In the genomic region with DNA sequence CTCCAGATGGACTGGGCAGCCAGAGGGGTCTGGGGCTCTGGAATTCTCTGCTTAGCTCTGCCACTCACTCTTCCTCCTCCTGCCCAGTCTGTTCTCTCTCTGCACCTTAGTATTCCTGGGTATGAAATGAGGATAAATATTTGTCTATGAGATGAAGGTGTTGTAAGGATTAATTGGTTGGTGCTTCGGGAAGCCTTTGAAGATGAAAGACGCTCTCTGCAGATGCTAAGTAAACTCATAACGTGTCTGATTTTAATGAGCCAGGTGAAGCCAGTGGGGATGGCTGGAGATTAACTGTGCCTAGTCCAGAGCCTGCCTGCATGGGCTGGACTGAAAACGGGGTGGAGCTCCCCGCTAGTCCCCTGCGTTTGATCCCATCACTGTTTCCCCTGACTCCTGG, we compare ENCODE assay signal across 30 cellular contexts. TPM values are rescaled to one million over a fixed set of nuclear protein-coding genes. Genes with fewer than 3 reads are reported as not detected.
"Had no signal": no experiment of that assay in that cellular context is flagged by ENCODE, and none has a peak within 500 bp of the region (broad histone marks: within the 10 kb centered on the region; RNA-seq: fewer than 3 reads in every experiment).

No MANE protein-coding gene starts in this region.

- H3K9me3 Mint-ChIP-seq: activated T-cell treated with anti-CD3 and anti-CD28 coated beads, Interleukin-2, amount 50 U/mL, for 4 hours had no signal

- H3K27ac ChIP-seq: KMS-11, Peyer's patch, RWPE1, SJCRH30 had no signal

- H3K4me3 Mint-ChIP-seq: activated CD8-positive, alpha-beta T cell treated with anti-CD3 and anti-CD28 coated beads, Interleukin-2, amount 10 ng/mL, durations not matched to agents 7 days and 5 days; activated naive CD4-positive, alpha-beta T cell treated with anti-CD3 and anti-CD28 coated beads for 36 hours; activated naive CD8-positive, alpha-beta T cell; activated T-cell treated with anti-CD3 and anti-CD28 coated beads, Interleukin-2, amount 50 U/mL, for 4 hours; brain; central memory CD8-positive, alpha-beta T cell; WTC11 had no signal

- H3K4me1 Mint-ChIP-seq: central memory CD8-positive, alpha-beta T cell had no signal

- DNase-seq: activated CD4-positive, alpha-beta T cell treated with anti-CD3 and anti-CD28 coated beads for 48 hours; activated CD4-positive, alpha-beta T cell treated with anti-CD3 and anti-CD28 coated beads, Interleukin-2, amount 50 U/mL, for 4 hours; activated CD4-positive, CD25-positive, alpha-beta regulatory T cell treated with anti-CD3 and anti-CD28 coated beads, Interleukin-2, amount 50 U/mL, for 72 hours; activated CD8-positive, alpha-beta T cell treated with anti-CD3 and anti-CD28 coated beads, Interleukin-2, amount 10 ng/mL, durations not matched to agents 7 days and 5 days; activated effector memory CD4-positive, alpha-beta T cell treated with anti-CD3 and anti-CD28 coated beads, Interleukin-2, amount 50 U/mL, for 16 hours; activated naive CD4-positive, alpha-beta T cell treated with anti-CD3 and anti-CD28 coated beads for 36 hours; activated T-cell treated with anti-CD3 and anti-CD28 coated beads, Interleukin-2, amount 50 U/mL, for 4 hours; amygdala; NCI-H1092; NCI-H1417; NCI-H1930; NCI-H2171; NCI-H2227 treated with DMSO at 0.1 percent for 48 hours; NCI-H446 treated with DMSO at 0.1 percent for 48 hours; NCI-H526 treated with DMSO at 0.1 percent for 48 hours; NK-92 treated with Interleukin-12 subunit alpha and Interleukin-12 subunit beta, amount 100 ng/mL, for 24 hours; OCI-M1; Peyer's patch; Right ventricle myocardium superior; SJCRH30; SK-N-SH; T-helper 1 cell had no signal

- H3K4me3 ChIP-seq: Peyer's patch, SJCRH30 had no signal

- H3K9me3 ChIP-seq: Peyer's patch, SJCRH30, SK-N-SH had no signal

- H3K36me3 ChIP-seq: Peyer's patch, SJCRH30 had no signal

- H3K27me3 ChIP-seq: Peyer's patch, SJCRH30 had no signal

- H3K9ac ChIP-seq: KMS-11, SK-N-SH had no signal

- ATAC-seq: activated CD8-positive, alpha-beta T cell treated with anti-CD3 and anti-CD28 coated beads, Interleukin-2, amount 10 ng/mL, durations not matched to agents 7 days and 5 days; activated T-cell treated with anti-CD3 and anti-CD28 coated beads, Interleukin-2, amount 50 U/mL, for 4 hours; WTC11 had no signal

- H3K36me3 Mint-ChIP-seq: brain, WTC11 had no signal

- H3K27ac Mint-ChIP-seq: activated CD8-positive, alpha-beta T cell treated with anti-CD3 and anti-CD28 coated beads, Interleukin-2, amount 10 ng/mL, durations not matched to agents 7 days and 5 days; activated naive CD4-positive, alpha-beta T cell treated with anti-CD3 and anti-CD28 coated beads for 36 hours; activated naive CD8-positive, alpha-beta T cell; WTC11 had no signal

RNA-seq across cellular contexts. Expression of a gene that starts 23.1 kb away (rescaled TPM):
- total RNA-seq: activated CD8-positive, alpha-beta T cell treated with anti-CD3 and anti-CD28 coated beads, Interleukin-2, amount 10 ng/mL, durations not matched to agents 7 days and 5 days; activated naive CD4-positive, alpha-beta T cell treated with anti-CD3 and anti-CD28 coated beads for 36 hours; activated T-cell treated with anti-CD3 and anti-CD28 coated beads, Interleukin-2, amount 50 U/mL, for 4 hours; astrocyte; MCF 10A; Peyer's patch; Right ventricle myocardium superior; SJCRH30; WTC11 had no signal

RNA-seq across cellular contexts. Expression of a gene that starts 49.5 kb away (rescaled TPM):
- total RNA-seq: activated naive CD4-positive, alpha-beta T cell treated with anti-CD3 and anti-CD28 coated beads for 36 hours; MCF 10A; Peyer's patch had no signal
